40 cellular contexts compared by ENCODE assay signal in the genomic region with DNA sequence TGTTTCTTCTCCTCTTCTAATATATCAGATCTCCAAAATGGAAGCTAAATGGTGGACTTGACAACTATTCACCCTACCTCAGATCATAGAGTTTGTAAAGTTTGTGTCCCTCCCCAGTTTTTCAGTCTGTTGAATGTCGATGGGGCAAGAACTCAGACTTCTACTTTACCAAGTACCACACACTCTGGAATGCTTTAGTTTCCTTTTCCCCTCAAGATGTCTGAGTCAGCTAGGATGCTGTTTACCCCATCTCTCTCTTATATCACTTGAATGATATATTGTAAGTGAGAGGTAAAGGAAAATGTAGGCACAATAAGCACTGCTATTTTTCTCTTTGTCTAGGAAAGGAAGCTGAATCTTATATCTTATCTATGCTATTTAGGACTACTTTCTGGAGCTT. TPM values are rescaled to one million over a fixed set of nuclear protein-coding genes. Genes with fewer than 3 reads are reported as not detected.
"Had no signal": no experiment of that assay in that cellular context is flagged by ENCODE, and none has a peak within 500 bp of the region (broad histone marks: within the 10 kb centered on the region; RNA-seq: fewer than 3 reads in every experiment).

No MANE protein-coding gene starts in this region.

- H3K4me2 ChIP-seq: hepatocyte had no signal

- H3K9me3 Mint-ChIP-seq: activated B cell treated with CpG ODN at 0.5 μM for 24 hours; activated naive CD4-positive, alpha-beta T cell treated with anti-CD3 and anti-CD28 coated beads for 36 hours; activated naive CD4-positive, alpha-beta T cell treated with anti-CD3 and anti-CD28 coated beads, Interleukin-2, amount 50 U/mL, for 24 hours; activated naive CD8-positive, alpha-beta T cell treated with anti-CD3 and anti-CD28 coated beads for 36 hours; activated naive CD8-positive, alpha-beta T cell treated with anti-CD3 and anti-CD28 coated beads, Interleukin-2, amount 50 U/mL, for 24 hours; activated T-helper 1 cell treated with anti-CD3 and anti-CD28 coated beads, Interleukin-12 subunit alpha, Interleukin-12 subunit beta, Interleukin-2, Interleukin-4 antibody, amounts not matched to agents 30 ng/mL and 10 ng/mL and 1 ng/mL, durations not matched to agents 14 hours and 24 hours and 36 hours; activated T-helper 2 cell treated with anti-CD3 and anti-CD28 coated beads, Interferon-gamma antibody, Interleukin-2, Interleukin-4, amounts not matched to agents 10 μg/mL and 5 μg/mL and 100 μg/mL, durations not matched to agents 14 hours and 24 hours and 36 hours; central memory CD8-positive, alpha-beta T cell; dendritic cell treated with granulocyte-macrophage colony-stimulating factor and Interleukin-4, amounts not matched to agents 40 ng/mL and 50 ng/mL, for 4 days; effector memory CD8-positive, alpha-beta T cell; T-cell had no signal

- H3K79me2 ChIP-seq: hepatocyte had no signal

- H3K27me3 ChIP-seq: adrenal gland, ascending aorta, brain microvascular endothelial cell, esophagus squamous epithelium, foreskin keratinocyte, gastrocnemius medialis, heart right ventricle, hepatocyte had no signal

- H3K27me3 Mint-ChIP-seq: activated B cell treated with CpG ODN at 0.5 μM for 24 hours; activated CD8-positive, alpha-beta memory T cell treated with anti-CD3 and anti-CD28 coated beads, Interleukin-2, amount 10 ng/mL, durations not matched to agents 7 days and 5 days; activated naive CD4-positive, alpha-beta T cell treated with anti-CD3 and anti-CD28 coated beads, Interleukin-2, amount 50 U/mL, for 24 hours; activated naive CD8-positive, alpha-beta T cell treated with anti-CD3 and anti-CD28 coated beads for 36 hours; activated naive CD8-positive, alpha-beta T cell treated with anti-CD3 and anti-CD28 coated beads, Interleukin-2, amount 50 U/mL, for 24 hours; central memory CD8-positive, alpha-beta T cell; dendritic cell treated with granulocyte-macrophage colony-stimulating factor and Interleukin-4, amounts not matched to agents 40 ng/mL and 50 ng/mL, for 4 days; effector memory CD8-positive, alpha-beta T cell; T-cell had no signal

- H3K4me3 ChIP-seq: adrenal gland, ascending aorta, coronary artery, esophagus squamous epithelium, gastrocnemius medialis, heart right ventricle, hepatocyte had no signal

- H2AFZ ChIP-seq: hepatocyte had no signal

- H3K27ac ChIP-seq: adrenal gland, ascending aorta, brain microvascular endothelial cell, coronary artery, epithelial cell of prostate, esophagus squamous epithelium, foreskin keratinocyte, gastrocnemius medialis, heart right ventricle, hepatocyte, WERI-Rb-1 had no signal

- H3K4me1 Mint-ChIP-seq: activated B cell treated with CpG ODN at 0.5 μM for 24 hours; activated CD8-positive, alpha-beta memory T cell treated with anti-CD3 and anti-CD28 coated beads, Interleukin-2, amount 10 ng/mL, durations not matched to agents 7 days and 5 days; activated naive CD4-positive, alpha-beta T cell treated with anti-CD3 and anti-CD28 coated beads, Interleukin-2, amount 50 U/mL, for 24 hours; activated naive CD8-positive, alpha-beta T cell treated with anti-CD3 and anti-CD28 coated beads, Interleukin-2, amount 50 U/mL, for 24 hours; central memory CD8-positive, alpha-beta T cell; T-cell had no signal

- H3K36me3 ChIP-seq: adrenal gland, brain microvascular endothelial cell, WERI-Rb-1 had no signal

- H3K9me3 ChIP-seq: adrenal gland, ascending aorta, esophagus squamous epithelium, gastrocnemius medialis had no signal

- ATAC-seq: activated CD4-positive, CD25-positive, alpha-beta regulatory T cell treated with anti-CD3 and anti-CD28 coated beads, Interleukin-2, amount 50 U/mL, for 24 hours; activated CD8-positive, alpha-beta memory T cell treated with anti-CD3 and anti-CD28 coated beads, Interleukin-2, amount 10 ng/mL, durations not matched to agents 7 days and 5 days; activated CD8-positive, alpha-beta T cell treated with anti-CD3 and anti-CD28 coated beads, Interleukin-2, amount 10 ng/mL, durations not matched to agents 7 days and 5 days; activated naive CD8-positive, alpha-beta T cell treated with anti-CD3 and anti-CD28 coated beads, Interleukin-2, amount 50 U/mL, for 24 hours; effector memory CD8-positive, alpha-beta T cell; foreskin keratinocyte; gastrocnemius medialis; heart right ventricle; T-cell had no signal

- H3K27ac Mint-ChIP-seq: activated B cell treated with CpG ODN at 0.5 μM for 24 hours; activated CD8-positive, alpha-beta memory T cell treated with anti-CD3 and anti-CD28 coated beads, Interleukin-2, amount 10 ng/mL, durations not matched to agents 7 days and 5 days; activated CD8-positive, alpha-beta T cell treated with anti-CD3 and anti-CD28 coated beads, Interleukin-2, amount 10 ng/mL, durations not matched to agents 7 days and 5 days; activated naive CD4-positive, alpha-beta T cell treated with anti-CD3 and anti-CD28 coated beads for 36 hours; activated naive CD4-positive, alpha-beta T cell treated with anti-CD3 and anti-CD28 coated beads, Interleukin-2, amount 50 U/mL, for 24 hours; activated naive CD8-positive, alpha-beta T cell treated with anti-CD3 and anti-CD28 coated beads for 36 hours; activated naive CD8-positive, alpha-beta T cell treated with anti-CD3 and anti-CD28 coated beads, Interleukin-2, amount 50 U/mL, for 24 hours; activated T-helper 1 cell treated with anti-CD3 and anti-CD28 coated beads, Interleukin-12 subunit alpha, Interleukin-12 subunit beta, Interleukin-2, Interleukin-4 antibody, amounts not matched to agents 30 ng/mL and 10 ng/mL and 1 ng/mL, durations not matched to agents 14 hours and 24 hours and 36 hours; activated T-helper 2 cell treated with anti-CD3 and anti-CD28 coated beads, Interferon-gamma antibody, Interleukin-2, Interleukin-4, amounts not matched to agents 10 μg/mL and 5 μg/mL and 100 μg/mL, durations not matched to agents 14 hours and 24 hours and 36 hours; dendritic cell treated with granulocyte-macrophage colony-stimulating factor and Interleukin-4, amounts not matched to agents 40 ng/mL and 50 ng/mL, for 4 days; effector memory CD8-positive, alpha-beta T cell; T-cell; T-helper 1 cell treated with Interleukin-12 subunit alpha and Interleukin-12 subunit beta and Interleukin-4 antibody, amounts not matched to agents 30 μg/mL and 1 μg/mL, for 36 hours had no signal

- H3K4me1 ChIP-seq: adrenal gland, ascending aorta, esophagus squamous epithelium, foreskin keratinocyte, heart right ventricle had no signal

- DNase-seq: activated B cell treated with CpG ODN at 0.5 μM for 24 hours; activated CD4-positive, alpha-beta T cell treated with anti-CD3 and anti-CD28 coated beads for 48 hours; activated CD4-positive, alpha-beta T cell treated with anti-CD3 and anti-CD28 coated beads, Interleukin-2, amount 50 U/mL, for 1 hour; activated CD4-positive, alpha-beta T cell treated with anti-CD3 and anti-CD28 coated beads, Interleukin-2, amount 50 U/mL, for 48 hours; activated CD8-positive, alpha-beta memory T cell treated with anti-CD3 and anti-CD28 coated beads, Interleukin-2, amount 10 ng/mL, durations not matched to agents 7 days and 5 days; activated CD8-positive, alpha-beta memory T cell treated with anti-CD3 and anti-CD28 coated beads, Interleukin-2, amount 50 U/mL, for 4 hours; activated CD8-positive, alpha-beta T cell treated with anti-CD3 and anti-CD28 coated beads, Interleukin-2, amount 10 ng/mL, durations not matched to agents 7 days and 5 days; activated effector memory CD4-positive, alpha-beta T cell treated with anti-CD3 and anti-CD28 coated beads, Interleukin-2, amount 50 U/mL, for 16 hours; activated naive CD4-positive, alpha-beta T cell treated with anti-CD3 and anti-CD28 coated beads for 36 hours; activated naive CD8-positive, alpha-beta T cell treated with anti-CD3 and anti-CD28 coated beads for 36 hours; activated naive CD8-positive, alpha-beta T cell treated with anti-CD3 and anti-CD28 coated beads, Interleukin-2, amount 50 U/mL, for 24 hours; activated T-cell treated with anti-CD3 and anti-CD28 coated beads, Interleukin-2, amount 50 U/mL, for 1 hour; activated T-cell treated with anti-CD3 and anti-CD28 coated beads, Interleukin-2, amount 50 U/mL, for 48 hours; adrenal gland; brain microvascular endothelial cell; effector CD4-positive, alpha-beta T cell; effector memory CD8-positive, alpha-beta T cell; esophagus squamous epithelium; foreskin keratinocyte; gastrocnemius medialis; heart right ventricle; T-cell; T1000; WERI-Rb-1 had no signal

- H3K4me3 Mint-ChIP-seq: activated B cell treated with CpG ODN at 0.5 μM for 24 hours; activated CD8-positive, alpha-beta memory T cell treated with anti-CD3 and anti-CD28 coated beads, Interleukin-2, amount 10 ng/mL, durations not matched to agents 7 days and 5 days; activated CD8-positive, alpha-beta T cell treated with anti-CD3 and anti-CD28 coated beads, Interleukin-2, amount 10 ng/mL, durations not matched to agents 7 days and 5 days; activated naive CD4-positive, alpha-beta T cell treated with anti-CD3 and anti-CD28 coated beads for 36 hours; activated naive CD4-positive, alpha-beta T cell treated with anti-CD3 and anti-CD28 coated beads, Interleukin-2, amount 50 U/mL, for 24 hours; activated naive CD8-positive, alpha-beta T cell treated with anti-CD3 and anti-CD28 coated beads for 36 hours; activated naive CD8-positive, alpha-beta T cell treated with anti-CD3 and anti-CD28 coated beads, Interleukin-2, amount 50 U/mL, for 24 hours; activated T-helper 1 cell treated with anti-CD3 and anti-CD28 coated beads, Interleukin-12 subunit alpha, Interleukin-12 subunit beta, Interleukin-2, Interleukin-4 antibody, amounts not matched to agents 30 ng/mL and 10 ng/mL and 1 ng/mL, durations not matched to agents 14 hours and 24 hours and 36 hours; central memory CD8-positive, alpha-beta T cell; dendritic cell treated with granulocyte-macrophage colony-stimulating factor and Interleukin-4, amounts not matched to agents 40 ng/mL and 50 ng/mL, for 4 days; effector memory CD8-positive, alpha-beta T cell; T-cell; T-helper 1 cell treated with Interleukin-12 subunit alpha and Interleukin-12 subunit beta and Interleukin-4 antibody, amounts not matched to agents 30 μg/mL and 1 μg/mL, for 36 hours had no signal

RNA-seq across cellular contexts. Expression of a gene that starts 25.9 kb away (rescaled TPM):
- total RNA-seq: activated naive CD4-positive, alpha-beta T cell treated with anti-CD3 and anti-CD28 coated beads for 36 hours; activated naive CD8-positive, alpha-beta T cell treated with anti-CD3 and anti-CD28 coated beads for 36 hours; activated T-helper 2 cell treated with anti-CD3 and anti-CD28 coated beads, Interferon-gamma antibody, Interleukin-2, Interleukin-4, amounts not matched to agents 10 μg/mL and 5 μg/mL and 100 μg/mL, durations not matched to agents 14 hours and 24 hours and 36 hours; adrenal gland; ascending aorta; bronchial epithelial cell; cardiac septum; esophagus squamous epithelium; foreskin keratinocyte; gastrocnemius medialis; glomerular endothelial cell; heart right ventricle; hepatocyte; T-cell; T-helper 2 cell treated with Interferon-gamma antibody and Interleukin-4, amounts not matched to agents 100 ng/mL and 5 ng/mL, for 36 hours had no signal
- polyA plus RNA-seq: fibroblast of lung, foreskin keratinocyte, hepatocyte had no signal
